Comparison of ENCODE assay signal across 30 cellular contexts in genomic region chr7:55878701-55879100, GRCh38. TPM values are rescaled to one million over a fixed set of nuclear protein-coding genes. Genes with fewer than 3 reads are reported as not detected.
"Had no signal": no experiment of that assay in that cellular context is flagged by ENCODE, and none has a peak within 500 bp of the region (broad histone marks: within the 10 kb centered on the region; RNA-seq: fewer than 3 reads in every experiment).

No MANE protein-coding gene starts in this region.

- H3K9me3 Mint-ChIP-seq: activated CD4-positive, alpha-beta memory T cell treated with anti-CD3 and anti-CD28 coated beads for 36 hours; activated CD4-positive, alpha-beta T cell treated with anti-CD3 and anti-CD28 coated beads, Interleukin-2, amount 10 ng/mL, durations not matched to agents 7 days and 5 days; activated naive CD4-positive, alpha-beta T cell treated with anti-CD3 and anti-CD28 coated beads, Interleukin-2, amount 50 U/mL, for 72 hours; activated naive CD8-positive, alpha-beta T cell treated with anti-CD3 and anti-CD28 coated beads, Interleukin-2, amount 50 U/mL, for 24 hours; activated T-cell treated with anti-CD3 and anti-CD28 coated beads, Interleukin-2, amount 50 U/mL, for 4 hours had no signal

- FAIRE-seq: bronchial epithelial cell had no signal

- H3K27ac ChIP-seq: ascending aorta, body of pancreas, Peyer's patch, RWPE1, SJCRH30, VCaP had no signal

- ATAC-seq: activated naive CD4-positive, alpha-beta T cell treated with anti-CD3 and anti-CD28 coated beads, Interleukin-2, amount 50 U/mL, for 72 hours; activated naive CD8-positive, alpha-beta T cell treated with anti-CD3 and anti-CD28 coated beads, Interleukin-2, amount 50 U/mL, for 24 hours; activated T-cell treated with anti-CD3 and anti-CD28 coated beads, Interleukin-2, amount 50 U/mL, for 4 hours; body of pancreas had no signal

- H3K27ac Mint-ChIP-seq: activated CD4-positive, alpha-beta memory T cell treated with anti-CD3 and anti-CD28 coated beads for 36 hours; activated CD4-positive, alpha-beta T cell treated with anti-CD3 and anti-CD28 coated beads, Interleukin-2, amount 10 ng/mL, durations not matched to agents 7 days and 5 days; activated naive CD4-positive, alpha-beta T cell treated with anti-CD3 and anti-CD28 coated beads, Interleukin-2, amount 50 U/mL, for 72 hours; activated naive CD8-positive, alpha-beta T cell treated with anti-CD3 and anti-CD28 coated beads, Interleukin-2, amount 50 U/mL, for 24 hours had no signal

- H3K27me3 Mint-ChIP-seq: activated CD4-positive, alpha-beta memory T cell treated with anti-CD3 and anti-CD28 coated beads for 36 hours; activated CD4-positive, alpha-beta T cell treated with anti-CD3 and anti-CD28 coated beads, Interleukin-2, amount 10 ng/mL, durations not matched to agents 7 days and 5 days; activated naive CD8-positive, alpha-beta T cell treated with anti-CD3 and anti-CD28 coated beads, Interleukin-2, amount 50 U/mL, for 24 hours had no signal

- H3K4me3 ChIP-seq: ascending aorta, body of pancreas, Peyer's patch, SJCRH30 had no signal

- H3K9me2 ChIP-seq: SK-N-SH had no signal

- H3K36me3 ChIP-seq: ascending aorta, Peyer's patch, SJCRH30 had no signal

- H3K4me2 ChIP-seq: SK-N-SH had no signal

- H3K4me1 Mint-ChIP-seq: activated CD4-positive, alpha-beta T cell treated with anti-CD3 and anti-CD28 coated beads, Interleukin-2, amount 10 ng/mL, durations not matched to agents 7 days and 5 days; activated naive CD8-positive, alpha-beta T cell treated with anti-CD3 and anti-CD28 coated beads, Interleukin-2, amount 50 U/mL, for 24 hours had no signal

- DNase-seq: activated CD4-positive, alpha-beta memory T cell treated with anti-CD3 and anti-CD28 coated beads for 36 hours; activated CD4-positive, alpha-beta T cell treated with anti-CD3 and anti-CD28 coated beads, Interleukin-2, amount 10 ng/mL, durations not matched to agents 7 days and 5 days; activated CD4-positive, CD25-positive, alpha-beta regulatory T cell; activated CD8-positive, alpha-beta memory T cell treated with anti-CD3 and anti-CD28 coated beads for 24 hours; activated effector memory CD4-positive, alpha-beta T cell treated with anti-CD3 and anti-CD28 coated beads, Interleukin-2, amount 50 U/mL, for 16 hours; activated naive CD4-positive, alpha-beta T cell treated with Interleukin-2 at 50 U/mL for 16 hours; activated naive CD8-positive, alpha-beta T cell treated with anti-CD3 and anti-CD28 coated beads, Interleukin-2, amount 50 U/mL, for 24 hours; activated T-cell treated with anti-CD3 and anti-CD28 coated beads, Interleukin-2, amount 50 U/mL, for 4 hours; amniotic stem cell; body of pancreas; central memory CD4-positive, alpha-beta T cell; MM.1S; NCI-H1105 treated with DMSO at 0.1 percent for 48 hours; NCI-H1436 treated with DMSO at 0.1 percent for 48 hours; NCI-H187; NCI-H2081; NCI-H2227 treated with DMSO at 0.1 percent for 48 hours; NCI-H446 treated with DMSO at 0.1 percent for 48 hours; NCI-H526; Peyer's patch; Right ventricle myocardium superior; SJCRH30; SK-N-SH; T-helper 1 cell had no signal

- H3K27me3 ChIP-seq: ascending aorta, body of pancreas, Peyer's patch, SJCRH30 had no signal

- H3K4me3 Mint-ChIP-seq: activated CD4-positive, alpha-beta memory T cell treated with anti-CD3 and anti-CD28 coated beads for 36 hours; activated CD4-positive, alpha-beta T cell treated with anti-CD3 and anti-CD28 coated beads, Interleukin-2, amount 10 ng/mL, durations not matched to agents 7 days and 5 days; activated naive CD8-positive, alpha-beta T cell treated with anti-CD3 and anti-CD28 coated beads, Interleukin-2, amount 50 U/mL, for 24 hours; activated T-cell treated with anti-CD3 and anti-CD28 coated beads, Interleukin-2, amount 50 U/mL, for 4 hours had no signal

- H3K4me1 ChIP-seq: ascending aorta, body of pancreas, Peyer's patch, SJCRH30 had no signal

- H3K36me3 Mint-ChIP-seq: activated CD4-positive, alpha-beta memory T cell treated with anti-CD3 and anti-CD28 coated beads for 36 hours; activated naive CD4-positive, alpha-beta T cell treated with anti-CD3 and anti-CD28 coated beads, Interleukin-2, amount 50 U/mL, for 72 hours had no signal

RNA-seq across cellular contexts. Expression of gene SEPTIN14, which starts 16.1 kb away (rescaled TPM):
- total RNA-seq: activated CD4-positive, alpha-beta memory T cell treated with anti-CD3 and anti-CD28 coated beads for 36 hours; activated CD4-positive, alpha-beta T cell treated with anti-CD3 and anti-CD28 coated beads, Interleukin-2, amount 10 ng/mL, durations not matched to agents 7 days and 5 days; activated naive CD4-positive, alpha-beta T cell treated with anti-CD3 and anti-CD28 coated beads, Interleukin-2, amount 50 U/mL, for 72 hours; activated T-cell treated with anti-CD3 and anti-CD28 coated beads, Interleukin-2, amount 50 U/mL, for 4 hours; ascending aorta; body of pancreas; bronchial epithelial cell; Peyer's patch; Right ventricle myocardium superior; SJCRH30; T-helper 2 cell treated with Interferon-gamma antibody and Interleukin-4, amounts not matched to agents 100 ng/mL and 5 ng/mL, for 36 hours had no signal
- polyA plus RNA-seq: SK-N-SH had no signal
